Comparison of ENCODE assay signal across 8 cellular contexts in the genomic region with DNA sequence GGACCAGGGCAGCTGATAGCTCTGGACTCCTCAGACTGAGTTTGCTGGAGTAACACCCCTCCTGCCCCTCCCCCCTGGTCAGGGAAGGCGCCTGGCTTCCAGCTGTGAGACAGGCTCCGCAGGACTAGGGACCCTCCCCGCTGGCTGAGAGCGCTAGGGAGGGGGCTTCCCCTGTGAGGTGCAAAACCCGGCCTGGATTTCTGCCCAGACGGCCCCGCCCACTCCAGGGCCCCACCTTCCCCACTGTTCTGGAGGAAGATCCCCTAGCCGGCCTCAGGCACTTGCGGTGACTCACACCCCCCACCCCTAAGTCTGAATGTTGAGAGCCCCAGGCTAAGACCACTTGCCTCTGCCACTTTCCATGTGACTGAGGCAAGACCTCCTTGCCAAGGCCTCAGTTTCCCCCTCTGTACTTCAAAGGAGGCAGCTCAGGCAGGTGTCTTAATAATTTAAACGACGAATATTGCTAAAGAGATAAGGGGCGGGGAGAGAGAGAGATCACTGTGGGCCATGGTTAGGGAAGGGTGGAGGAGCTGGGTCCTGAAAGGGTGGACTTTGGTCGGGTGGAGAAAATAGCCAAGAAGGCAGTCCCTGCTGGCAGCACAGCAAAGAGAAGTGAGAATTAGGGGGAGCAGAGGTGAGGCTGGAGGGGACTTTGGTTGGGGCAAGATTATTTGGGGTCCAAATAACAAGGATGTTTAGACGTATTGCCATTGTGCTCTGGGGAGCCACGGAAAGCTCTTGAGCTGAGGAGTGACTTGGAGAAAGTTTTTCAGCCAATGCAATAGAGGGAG.
DNase-seq lines count a peak whose midpoint lies in the region; ATAC-seq lines count a peak whose summit lies in the region.

No MANE protein-coding gene starts in this region.

- DNase-seq in NCI-H146 (lab: John Stamatoyannopoulos, UW): peak; percentile 32
- DNase-seq in NCI-H146 treated with DMSO at 0.1 percent for 48 hours (lab: John Stamatoyannopoulos, UW; ENCODE audit: unreplicated experiment): no peak
- peak; percentile 80 for DNase-seq in NCI-H510A treated with DMSO at 0.1 percent for 48 hours (lab: John Stamatoyannopoulos, UW)
- DNase-seq in ecto neural progenitor cell (ENCODE audit: low spot score): peak; percentile 92
- no peak for DNase-seq in GM19240 (ENCODE audit: insufficient read length, low spot score)

- ATAC-seq in HG03520 (IDR thresholded peaks at IDR 0.05; ENCODE audit: unreplicated experiment) (no peak), HG02970 (IDR thresholded peaks at IDR 0.05; ENCODE audit: low FRiP score, unreplicated experiment) (no peak)

- H3K36me3 ChIP-seq in muscle layer of duodenum (ENCODE audit: control insufficient read depth in 1 of 2, insufficient read depth in 2 of 2, low read length in 2 of 2): no peaks in the 10 kb centered on the region

- H3K4me3 ChIP-seq in muscle layer of duodenum (ENCODE audit: low read depth in 1 of 2, low read length in 2 of 2): peak overlapping the region in 1 of 2 donors; percentile 56

- H3K27ac ChIP-seq in muscle layer of duodenum (ENCODE audit: low read length): peak overlapping the region; percentile 75

- no peaks in the 10 kb centered on the region for H3K27me3 ChIP-seq in muscle layer of duodenum (ENCODE audit: low read depth, low read length)

- H3K9me3 ChIP-seq in muscle layer of duodenum (ENCODE audit: control insufficient read depth in 1 of 2, low read length in 2 of 2): no peaks in the 10 kb centered on the region

- H3K4me1 ChIP-seq in muscle layer of duodenum (ENCODE audit: control insufficient read depth in 1 of 2, insufficient read depth in 2 of 2, low read length in 2 of 2): peaks cover 12 to 33% of the 10 kb centered on the region in 2 donors

Comparison
In these comparisons a context has a peak if more than half of its experiments do, and no peak if none do; other contexts are left out.
1. DNase-seq: peak in NCI-H146 (single experiment), NCI-H510A treated with DMSO at 0.1 percent for 48 hours (single experiment) and ecto neural progenitor cell (single experiment); none in NCI-H146 treated with DMSO at 0.1 percent for 48 hours (single experiment) and GM19240 (single experiment).